In genomic region chr4:158722291-158722916, GRCh38 we compare ENCODE assay signal across 8 cellular contexts. TPM values are rescaled to one million over a fixed set of nuclear protein-coding genes. Genes with fewer than 3 reads are reported as not detected.
A peak's percentile ranks its signal among the peaks of the same experiment; 100 is the strongest.
DNase-seq lines count a peak whose midpoint lies in the region; ATAC-seq and TF ChIP-seq lines count a peak whose summit lies in the region.

No MANE protein-coding gene starts in this region.

- no peaks in the 10 kb centered on the region for H3K9me3 ChIP-seq in CD4-positive, alpha-beta T cell (ENCODE audit: control insufficient read depth, low read length)
- H3K9me3 ChIP-seq in neural cell (ENCODE audit: low read length), result no peaks in the 10 kb centered on the region

- peak; percentile 38 for TF ChIP-seq RAD21 in neural cell (conservative IDR thresholded peaks at IDR 0.05)

- H3K4me2 ChIP-seq in neural cell (ENCODE audit: low read length), result peak overlapping the region; percentile 92

- ATAC-seq in CD4-positive, alpha-beta T cell (ENCODE audit: poor library complexity), result peak; percentile 7
- ATAC-seq in GM19395 (IDR thresholded peaks at IDR 0.05; ENCODE audit: unreplicated experiment), result peak; percentile 15
- ATAC-seq in activated CD8-positive, alpha-beta T cell treated with anti-CD3 and anti-CD28 coated beads for 36 hours, result no peak
- no peak for ATAC-seq in GM18520 (IDR thresholded peaks at IDR 0.05; ENCODE audit: unreplicated experiment)
- no peak for ATAC-seq in HG03139 (IDR thresholded peaks at IDR 0.05; ENCODE audit: unreplicated experiment)

- H2AFZ ChIP-seq in neural cell (ENCODE audit: low read depth, low read length), result peak overlapping the region; percentile 94

- DNase-seq in CD4-positive, alpha-beta T cell, result no peak
- DNase-seq in KBM-7 (peak; percentile 50), fibroblast of the conjunctiva (ENCODE audit: low read depth) (peak; percentile 10)
- peak; percentile 22 for DNase-seq in activated CD8-positive, alpha-beta T cell treated with anti-CD3 and anti-CD28 coated beads for 36 hours

- no peak for TF ChIP-seq CTCF in CD4-positive, alpha-beta T cell (IDR thresholded peaks at IDR 0.05)
- TF ChIP-seq CTCF in activated CD8-positive, alpha-beta T cell treated with anti-CD3 and anti-CD28 coated beads for 36 hours (IDR thresholded peaks at IDR 0.05), result no peak
- no peak for TF ChIP-seq CTCF in neural cell (IDR thresholded peaks at IDR 0.05; ENCODE audit: poor library complexity, severe bottlenecking)

- peak overlapping the region; percentile 86 for H3K4me3 ChIP-seq in neural cell (ENCODE audit: low read length)

- peak overlapping the region; percentile 80 for H3K9ac ChIP-seq in neural cell (ENCODE audit: low read length)

- H3K36me3 ChIP-seq in neural cell (ENCODE audit: insufficient read depth, low read length), result no peaks in the 10 kb centered on the region

- peaks cover 45% of the 10 kb centered on the region for H3K4me1 Mint-ChIP-seq in CD4-positive, alpha-beta T cell (ENCODE audit: low read depth)
- H3K4me1 Mint-ChIP-seq in activated CD8-positive, alpha-beta T cell treated with anti-CD3 and anti-CD28 coated beads for 36 hours (ENCODE audit: low read depth), result peaks cover 51% of the 10 kb centered on the region

- peak overlapping the region; percentile 94 for H3K27ac Mint-ChIP-seq in CD4-positive, alpha-beta T cell
- peak overlapping the region; percentile 98 for H3K27ac Mint-ChIP-seq in activated CD8-positive, alpha-beta T cell treated with anti-CD3 and anti-CD28 coated beads for 36 hours

- POLR2A ChIA-PET in CD4-positive, alpha-beta T cell (lab: Charles Lee), result interaction anchor here (0.7 to 1.2 kb wide), 2 partner anchors 12 to 47 kb away, joined by 3 read pairs; no protein-coding TSS in a partner anchor
- POLR2A ChIA-PET in activated CD8-positive, alpha-beta T cell treated with anti-CD3 and anti-CD28 coated beads for 36 hours (lab: Charles Lee), result interaction anchor here (0.6 to 1.7 kb wide), 3 partner anchors 19 to 52 kb away, joined by 3 to 6 read pairs (median 3); partner anchors contain the start of gene FNIP2

- no peaks in the 10 kb centered on the region for H3K9me3 Mint-ChIP-seq in CD4-positive, alpha-beta T cell
- H3K9me3 Mint-ChIP-seq in activated CD8-positive, alpha-beta T cell treated with anti-CD3 and anti-CD28 coated beads for 36 hours, result no peaks in the 10 kb centered on the region

- H3K36me3 Mint-ChIP-seq in CD4-positive, alpha-beta T cell (ENCODE audit: low read depth), result peaks cover 57% of the 10 kb centered on the region
- H3K36me3 Mint-ChIP-seq in activated CD8-positive, alpha-beta T cell treated with anti-CD3 and anti-CD28 coated beads for 36 hours (ENCODE audit: low read depth), result peaks cover 51% of the 10 kb centered on the region

- CTCF ChIA-PET in CD4-positive, alpha-beta T cell (lab: Charles Lee), result no interaction called here
- CTCF ChIA-PET in activated CD8-positive, alpha-beta T cell treated with anti-CD3 and anti-CD28 coated beads for 36 hours (lab: Charles Lee), result interaction anchor here (0.9 kb wide), 1 partner anchor 15 kb away, joined by 3 read pairs; no protein-coding TSS in a partner anchor

- no peaks in the 10 kb centered on the region for H3K9me2 ChIP-seq in neural cell (ENCODE audit: insufficient read depth, low read length)

- peak overlapping the region; percentile 96 for H3K4me3 Mint-ChIP-seq in CD4-positive, alpha-beta T cell
- peak overlapping the region; percentile 93 for H3K4me3 Mint-ChIP-seq in activated CD8-positive, alpha-beta T cell treated with anti-CD3 and anti-CD28 coated beads for 36 hours

- in situ Hi-C loops in KBM-7 (cut with MboI; ENCODE audit: low pct_unique_long_range_greater_than_20kb, low sequenced_read_pairs), result no loop called here

- intact Hi-C loops in CD4-positive, alpha-beta T cell (cut with DNase I, micrococcal nuclease), result loop anchor here (2.0 to 5.0 kb wide), 2 partner anchors 50 to 380 kb away; partner anchors contain the start of genes ETFDH (in 1 of the 2) and RAPGEF2 (in 1 of the 2)
- intact Hi-C loops in activated CD8-positive, alpha-beta T cell treated with anti-CD3 and anti-CD28 coated beads for 36 hours (cut with micrococcal nuclease), result loop anchor here (5.0 to 10.0 kb wide), 4 partner anchors 50 to 482 kb away; partner anchors contain the start of genes C4orf46 and ETFDH

- H4K20me1 ChIP-seq in neural cell (ENCODE audit: insufficient read depth), result no peaks in the 10 kb centered on the region

- H3K27me3 Mint-ChIP-seq in CD4-positive, alpha-beta T cell, result no peaks in the 10 kb centered on the region
- H3K27me3 Mint-ChIP-seq in activated CD8-positive, alpha-beta T cell treated with anti-CD3 and anti-CD28 coated beads for 36 hours, result peaks cover 7% of the 10 kb centered on the region

- peak overlapping the region; percentile 85 for H3K27ac ChIP-seq in CD4-positive, alpha-beta T cell (ENCODE audit: low read depth, low read length)
- H3K27ac ChIP-seq in neural cell (ENCODE audit: low read length), result peak overlapping the region; percentile 76

- no peaks in the 10 kb centered on the region for H3F3A ChIP-seq in neural cell (ENCODE audit: insufficient read depth, low read length, poor library complexity, severe bottlenecking)

- H3K27me3 ChIP-seq in CD4-positive, alpha-beta T cell (ENCODE audit: control insufficient read depth, insufficient read depth, low read length), result no peaks in the 10 kb centered on the region
- no peaks in the 10 kb centered on the region for H3K27me3 ChIP-seq in neural cell (ENCODE audit: insufficient read depth, low read depth, low read length)

- TF ChIP-seq EP300 in neural cell (conservative IDR thresholded peaks at IDR 0.05; ENCODE audit: poor library complexity, severe bottlenecking), result no peak

- H3K79me2 ChIP-seq in neural cell (replicated peaks; ENCODE audit: insufficient read depth, low read length), result peaks cover 17% of the 10 kb centered on the region

TF ChIP-seq in neural cell, 6 proteins besides CTCF, POLR2A, EP300 and RAD21:
- TF ChIP-seq MXI1 (conservative IDR thresholded peaks at IDR 0.05; ENCODE audit: poor library complexity, severe bottlenecking) (peak; percentile 89), SMC3 (conservative IDR thresholded peaks at IDR 0.05; ENCODE audit: poor library complexity) (no peak)

RNA-seq across cellular contexts. Expression of gene PPID, which starts 0.8 kb away (rescaled TPM):
- total RNA-seq in CD4-positive, alpha-beta T cell, result 10 to 100 TPM; 10.7 to 10.8 TPM
- 10 to 100 TPM; 66.5 to 69.3 TPM for total RNA-seq in activated CD8-positive, alpha-beta T cell treated with anti-CD3 and anti-CD28 coated beads for 36 hours
- polyA plus RNA-seq in neural cell, result 45.7 and 65.2 TPM in 2 replicates
- polyA minus RNA-seq in neural cell, result 22.9 and 27.6 TPM in 2 replicates

RNA-seq across cellular contexts. Expression of gene FNIP2, which starts 46.4 kb away (rescaled TPM):
- 1 to 10 TPM; 7.5 to 7.7 TPM for total RNA-seq in CD4-positive, alpha-beta T cell
- total RNA-seq in activated CD8-positive, alpha-beta T cell treated with anti-CD3 and anti-CD28 coated beads for 36 hours, result 10 to 100 TPM; 11.2 to 11.7 TPM
- polyA plus RNA-seq in neural cell, result 51.7 and 54.6 TPM in 2 replicates
- polyA minus RNA-seq in neural cell, result 171 and 210 TPM in 2 replicates

RNA-seq across cellular contexts. Expression of gene ETFDH, which starts 50.3 kb away (rescaled TPM):
- total RNA-seq in CD4-positive, alpha-beta T cell, result 10 to 100 TPM; 12.7 to 13.1 TPM
- total RNA-seq in activated CD8-positive, alpha-beta T cell treated with anti-CD3 and anti-CD28 coated beads for 36 hours, result 10 to 100 TPM; 28.8 to 31.6 TPM
- polyA plus RNA-seq in neural cell, result 24.9 and 45.1 TPM in 2 replicates
- 29.2 and 30.2 TPM in 2 replicates for polyA minus RNA-seq in neural cell

RNA-seq across cellular contexts. Expression of gene C4orf46, which starts 50.7 kb away (rescaled TPM):
- 1 to 10 TPM; 2.6 to 3.1 TPM for total RNA-seq in CD4-positive, alpha-beta T cell
- total RNA-seq in activated CD8-positive, alpha-beta T cell treated with anti-CD3 and anti-CD28 coated beads for 36 hours, result 10 to 100 TPM; 17.7 to 19.0 TPM
- 13.5 and 22.9 TPM in 2 replicates for polyA plus RNA-seq in neural cell
- polyA minus RNA-seq in neural cell, result 29.9 and 30.8 TPM in 2 replicates

Comparison
In these comparisons a context has a peak if more than half of its experiments do, and no peak if none do; other contexts are left out.
1. ATAC-seq: peak in CD4-positive, alpha-beta T cell (single experiment) and GM19395 (single experiment); none in activated CD8-positive, alpha-beta T cell treated with anti-CD3 and anti-CD28 coated beads for 36 hours (single experiment), GM18520 (single experiment) and HG03139 (single experiment).
2. DNase-seq: peak in KBM-7 (single experiment), activated CD8-positive, alpha-beta T cell treated with anti-CD3 and anti-CD28 coated beads for 36 hours (single experiment) and fibroblast of the conjunctiva (single experiment); none in CD4-positive, alpha-beta T cell (0 of 10).
3. RNA of gene PPID, which starts 0.8 kb away (total RNA-seq): 66.5 to 69.3 TPM in activated CD8-positive, alpha-beta T cell treated with anti-CD3 and anti-CD28 coated beads for 36 hours; 10.7 to 10.8 TPM in CD4-positive, alpha-beta T cell; every median in the first group is over 4 times any median in the second.